37 cellular contexts compared by ENCODE assay signal in genomic region chr10:17470246-17470645, GRCh38. TPM values are rescaled to one million over a fixed set of nuclear protein-coding genes. Genes with fewer than 3 reads are reported as not detected.
"Had no signal": no experiment of that assay in that cellular context is flagged by ENCODE, and none has a peak within 500 bp of the region (broad histone marks: within the 10 kb centered on the region; RNA-seq: fewer than 3 reads in every experiment).

No MANE protein-coding gene starts in this region.

- H3K27me3 ChIP-seq: MG63 had no signal

- H3K36me3 ChIP-seq: MG63 had no signal

- DNase-seq: Karpas-422, Kasumi-1, MG63, MM.1S, MV-4-11, NCI-H1048, NCI-H1092, NCI-H1092 treated with DMSO at 0.1 percent for 48 hours, NCI-H1105, NCI-H1105 treated with DMSO at 0.1 percent for 48 hours, NCI-H1417, NCI-H1417 treated with DMSO at 0.1 percent for 48 hours, NCI-H1436, NCI-H1436 treated with DMSO at 0.1 percent for 48 hours, NCI-H146, NCI-H1694, NCI-H1694 treated with DMSO at 0.1 percent for 48 hours, NCI-H187, NCI-H187 treated with DMSO at 0.1 percent for 48 hours, NCI-H1930, NCI-H2029, NCI-H2029 treated with DMSO at 0.1 percent for 48 hours, NCI-H2081, NCI-H2081 treated with DMSO at 0.1 percent for 48 hours, NCI-H2107, NCI-H2171, NCI-H2171 treated with DMSO at 0.1 percent for 48 hours, NCI-H2227 treated with DMSO at 0.1 percent for 48 hours, NCI-H226, NCI-H345, NCI-H446, NCI-H446 treated with DMSO at 0.1 percent for 48 hours, NCI-H510A, NCI-H510A treated with DMSO at 0.1 percent for 48 hours, NCI-H524, NCI-H524 treated with DMSO at 0.1 percent for 48 hours had no signal

- H3K9me3 ChIP-seq: MG63 had no signal

- H3K4me3 ChIP-seq: MG63 had no signal

RNA-seq across cellular contexts. Expression of gene ST8SIA6, which starts 15.9 kb away (rescaled TPM):
- total RNA-seq: M059J had no signal
